In the genomic region with DNA sequence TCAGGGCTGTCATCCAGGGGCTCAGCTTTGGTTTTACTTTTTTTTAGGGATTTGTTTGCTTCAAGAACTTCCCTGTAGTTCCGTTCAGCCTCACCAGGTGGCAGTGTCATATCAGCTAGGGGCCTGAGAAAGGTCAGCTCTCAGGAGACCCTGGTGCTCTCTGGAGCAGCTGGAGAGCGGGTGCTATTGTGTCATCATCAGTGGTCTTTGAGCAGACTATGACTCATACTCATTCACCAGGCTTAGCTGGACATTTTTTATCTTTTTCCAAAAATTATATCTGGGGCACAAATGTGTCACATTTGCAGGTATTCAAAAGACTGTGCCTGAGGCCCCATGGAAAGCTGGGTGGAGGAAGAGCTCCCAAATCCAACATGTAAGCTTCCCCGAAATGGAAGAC, we compare ENCODE assay signal across 9 cellular contexts. TPM values are rescaled to one million over a fixed set of nuclear protein-coding genes. Genes with fewer than 3 reads are reported as not detected.
DNase-seq lines count a peak whose midpoint lies in the region; ATAC-seq and TF ChIP-seq lines count a peak whose summit lies in the region.
"Had no signal": no experiment of that assay in that cellular context is flagged by ENCODE, and none has a peak within 500 bp of the region (broad histone marks: within the 10 kb centered on the region; RNA-seq: fewer than 3 reads in every experiment).

No MANE protein-coding gene starts in this region.

- H2BK15ac ChIP-seq in IMR-90 (ENCODE audit: low read depth, low read length), result no peak overlapping the region
- no peak overlapping the region for H2BK15ac ChIP-seq in mesenchymal stem cell (ENCODE audit: low read depth, poor library complexity, severe bottlenecking)

- no peak overlapping the region for H2BK5ac ChIP-seq in IMR-90 (ENCODE audit: low read depth, low read length, poor library complexity, severe bottlenecking)
- H2BK5ac ChIP-seq in mesenchymal stem cell (ENCODE audit: low read depth, low read length, poor library complexity, severe bottlenecking), result peak overlapping the region; percentile 31

- dilution Hi-C loops in IMR-90 (cut with HindIII; ENCODE audit: low sequenced_read_pairs, unreplicated experiment), result no loop called here

- H3K27ac Mint-ChIP-seq in activated CD8-positive, alpha-beta memory T cell treated with anti-CD3 and anti-CD28 coated beads, Interleukin-2, amount 10 ng/mL, durations not matched to agents 7 days and 5 days, result no peak overlapping the region
- no peak overlapping the region for H3K27ac Mint-ChIP-seq in T-helper 2 cell treated with Interferon-gamma antibody and Interleukin-4, amounts not matched to agents 5 μg/mL and 100 μg/mL, for 36 hours
- H3K27ac Mint-ChIP-seq: stimulated activated naive CD8-positive, alpha-beta T cell treated with anti-CD3 and anti-CD28 coated beads, Interleukin-15, Interleukin-2, amounts not matched to agents 100 ng/mL and 50 ng/mL, for 24 hours had no signal

- H4K8ac ChIP-seq in IMR-90 (ENCODE audit: low read depth in 2 of 2, low read length in 2 of 2), result no peak overlapping the region
- H4K8ac ChIP-seq in mesenchymal stem cell (ENCODE audit: low read length), result no peak overlapping the region

- intact Hi-C loops in IMR-90 (cut with micrococcal nuclease) (loop anchor here (1.0 to 10.0 kb wide), 2 partner anchors 85 to 713 kb away; no protein-coding TSS in a partner anchor), PC-3 (cut with micrococcal nuclease) (loop anchor here (1.0 kb wide), 1 partner anchor 84 kb away; no protein-coding TSS in a partner anchor), colonic mucosa (cut with DNase I) (loop anchor here (1.0 kb wide), 1 partner anchor 84 kb away; no protein-coding TSS in a partner anchor)

- in situ Hi-C loops in IMR-90 (cut with MboI; ENCODE audit: low sequenced_read_pairs), result no loop called here

- no peak for ATAC-seq in activated CD8-positive, alpha-beta memory T cell treated with anti-CD3 and anti-CD28 coated beads, Interleukin-2, amount 10 ng/mL, durations not matched to agents 7 days and 5 days
- ATAC-seq in IMR-90 (ENCODE audit: low read depth) (peak; percentile 61), PC-3 (peak; percentile 85), GM18520 (IDR thresholded peaks at IDR 0.05; ENCODE audit: unreplicated experiment) (no peak)

- BruUV-seq in IMR-90 (replicated peaks; lab: Mats Ljungman, UMichigan) (no TSS peak), PC-3 (replicated peaks; lab: Mats Ljungman, UMichigan) (no TSS peak)

- H4K91ac ChIP-seq in IMR-90 (ENCODE audit: insufficient read depth, low read depth, low read length) (no peak overlapping the region), mesenchymal stem cell (ENCODE audit: low read length) (no peak overlapping the region)

- H3K4me3 Mint-ChIP-seq in activated CD8-positive, alpha-beta memory T cell treated with anti-CD3 and anti-CD28 coated beads, Interleukin-2, amount 10 ng/mL, durations not matched to agents 7 days and 5 days, result no peak overlapping the region
- H3K4me3 Mint-ChIP-seq in T-helper 2 cell treated with Interferon-gamma antibody and Interleukin-4, amounts not matched to agents 5 μg/mL and 100 μg/mL, for 36 hours, result no peak overlapping the region
- H3K4me3 Mint-ChIP-seq: stimulated activated naive CD8-positive, alpha-beta T cell treated with anti-CD3 and anti-CD28 coated beads, Interleukin-15, Interleukin-2, amounts not matched to agents 100 ng/mL and 50 ng/mL, for 24 hours had no signal

- no peaks in the 10 kb centered on the region for H3K9me1 ChIP-seq in IMR-90 (ENCODE audit: insufficient read depth, low read length)

- H3K56ac ChIP-seq in IMR-90 (ENCODE audit: extremely low read depth, insufficient read depth, low read length), result no peak overlapping the region

- H3K14ac ChIP-seq in IMR-90 (replicated peaks; ENCODE audit: low read depth, low read length) (no peak overlapping the region), mesenchymal stem cell (ENCODE audit: low read length in 2 of 2) (no peak overlapping the region)

- no peak for TF ChIP-seq POLR2A in IMR-90 (IDR thresholded peaks at IDR 0.05; ENCODE audit: low read depth, low read length)

- peaks cover 6% of the 10 kb centered on the region for H3K9me3 Mint-ChIP-seq in activated CD8-positive, alpha-beta memory T cell treated with anti-CD3 and anti-CD28 coated beads, Interleukin-2, amount 10 ng/mL, durations not matched to agents 7 days and 5 days (ENCODE audit: low read depth)
- H3K9me3 Mint-ChIP-seq in T-helper 2 cell treated with Interferon-gamma antibody and Interleukin-4, amounts not matched to agents 5 μg/mL and 100 μg/mL, for 36 hours, result peaks cover 32% of the 10 kb centered on the region

- H2BK120ac ChIP-seq in IMR-90 (ENCODE audit: low read depth, low read length) (no peak overlapping the region), mesenchymal stem cell (ENCODE audit: low read depth, low read length) (no peak overlapping the region)

- H3K4me1 Mint-ChIP-seq in activated CD8-positive, alpha-beta memory T cell treated with anti-CD3 and anti-CD28 coated beads, Interleukin-2, amount 10 ng/mL, durations not matched to agents 7 days and 5 days, result no peaks in the 10 kb centered on the region
- no peaks in the 10 kb centered on the region for H3K4me1 Mint-ChIP-seq in T-helper 2 cell treated with Interferon-gamma antibody and Interleukin-4, amounts not matched to agents 5 μg/mL and 100 μg/mL, for 36 hours (ENCODE audit: low read depth)

- H3K9me2 ChIP-seq in PC-3 (replicated peaks; ENCODE audit: low read length), result no peaks in the 10 kb centered on the region

- no peak overlapping the region for H3K23ac ChIP-seq in IMR-90 (ENCODE audit: low read depth, low read length)
- no peak overlapping the region for H3K23ac ChIP-seq in mesenchymal stem cell (ENCODE audit: low read length in 2 of 2)

- CTCF ChIA-PET in activated CD8-positive, alpha-beta memory T cell treated with anti-CD3 and anti-CD28 coated beads, Interleukin-2, amount 10 ng/mL, durations not matched to agents 7 days and 5 days (lab: Charles Lee), result interaction anchor here (1.2 to 1.9 kb wide), 2 partner anchors 26 to 113 kb away, joined by 3 to 7 read pairs; no protein-coding TSS in a partner anchor
- CTCF ChIA-PET in IMR-90 (lab: Yijun Ruan, JAX) (interaction anchor here (0.6 to 1.6 kb wide), 11 partner anchors 8 to 170 kb away, joined by 3 to 10 read pairs (median 4); partner anchors contain the start of gene FAHD2A), PC-3 (lab: Charles Lee) (interaction anchor here (0.8 to 2.5 kb wide), 9 partner anchors 42 to 157 kb away, joined by 3 to 28 read pairs (median 7); partner anchors contain the start of gene PROM2)

- peak; percentile 55 for TF ChIP-seq RAD21 in IMR-90 (IDR thresholded peaks at IDR 0.05; ENCODE audit: low read length)

- no peak overlapping the region for H3K4me3 ChIP-seq in IMR-90 (ENCODE audit: insufficient read depth, low read depth, low read length)
- no peak overlapping the region for H3K4me3 ChIP-seq in PC-3 (ENCODE audit: low read length)
- H3K4me3 ChIP-seq in colonic mucosa, result no peak overlapping the region
- H3K4me3 ChIP-seq in mesenchymal stem cell (ENCODE audit: insufficient read depth in 1 of 2, low read depth in 1 of 2, low read length in 2 of 2), result no peak overlapping the region

- H3K18ac ChIP-seq in IMR-90 (ENCODE audit: low read depth, low read length) (no peak overlapping the region), mesenchymal stem cell (ENCODE audit: low read depth in 1 of 2, low read length in 2 of 2) (no peak overlapping the region)

- TF ChIP-seq CTCF in IMR-90 (conservative IDR thresholded peaks at IDR 0.05; ENCODE audit: low read depth, low read length), result peak; percentile 49
- TF ChIP-seq CTCF in PC-3 (conservative IDR thresholded peaks at IDR 0.05; ENCODE audit: low read depth, low read length), result peak; percentile 96
- TF ChIP-seq CTCF in colonic mucosa (IDR thresholded peaks at IDR 0.05), result peak; percentile 71

- H3K79me1 ChIP-seq in IMR-90 (ENCODE audit: low read depth in 1 of 2, low read length in 2 of 2), result no peaks in the 10 kb centered on the region
- H3K79me1 ChIP-seq in mesenchymal stem cell (replicated peaks; ENCODE audit: low read length, poor library complexity, severe bottlenecking), result no peaks in the 10 kb centered on the region

- no peak overlapping the region for H4K5ac ChIP-seq in IMR-90 (ENCODE audit: low read depth, low read length)

- H3K36me3 Mint-ChIP-seq in activated CD8-positive, alpha-beta memory T cell treated with anti-CD3 and anti-CD28 coated beads, Interleukin-2, amount 10 ng/mL, durations not matched to agents 7 days and 5 days, result peaks cover 1% of the 10 kb centered on the region
- no peaks in the 10 kb centered on the region for H3K36me3 Mint-ChIP-seq in T-helper 2 cell treated with Interferon-gamma antibody and Interleukin-4, amounts not matched to agents 5 μg/mL and 100 μg/mL, for 36 hours (ENCODE audit: low read depth)

- H3K4ac ChIP-seq in IMR-90 (ENCODE audit: low read depth, low read length) (no peak overlapping the region), mesenchymal stem cell (ENCODE audit: low read depth in 1 of 2, low read length in 2 of 2) (no peak overlapping the region)

- no peaks in the 10 kb centered on the region; the same call in 1 of the 2 replicates for H3K9me3 ChIP-seq in IMR-90 (ENCODE audit: control insufficient read depth, insufficient read depth, low read length)
- H3K9me3 ChIP-seq in PC-3 (ENCODE audit: low read length), result no peaks in the 10 kb centered on the region
- H3K9me3 ChIP-seq in colonic mucosa, result no peaks in the 10 kb centered on the region
- H3K9me3 ChIP-seq in mesenchymal stem cell (ENCODE audit: control insufficient read depth, low read length), result peaks cover 35% of the 10 kb centered on the region

- H4K20me1 ChIP-seq in IMR-90 (ENCODE audit: insufficient read depth, low read length), result no peaks in the 10 kb centered on the region
- no peaks in the 10 kb centered on the region for H4K20me1 ChIP-seq in PC-3 (ENCODE audit: low read length)

- H3K27me3 Mint-ChIP-seq in activated CD8-positive, alpha-beta memory T cell treated with anti-CD3 and anti-CD28 coated beads, Interleukin-2, amount 10 ng/mL, durations not matched to agents 7 days and 5 days, result no peaks in the 10 kb centered on the region
- no peaks in the 10 kb centered on the region for H3K27me3 Mint-ChIP-seq in T-helper 2 cell treated with Interferon-gamma antibody and Interleukin-4, amounts not matched to agents 5 μg/mL and 100 μg/mL, for 36 hours (ENCODE audit: low read depth)
- H3K27me3 Mint-ChIP-seq: stimulated activated naive CD8-positive, alpha-beta T cell treated with anti-CD3 and anti-CD28 coated beads, Interleukin-15, Interleukin-2, amounts not matched to agents 100 ng/mL and 50 ng/mL, for 24 hours had no signal

- H3K4me1 ChIP-seq in IMR-90 (ENCODE audit: control insufficient read depth, insufficient read depth, low read length) (no peaks in the 10 kb centered on the region), PC-3 (ENCODE audit: insufficient read depth, low read length) (peaks cover 10% of the 10 kb centered on the region), colonic mucosa (no peaks in the 10 kb centered on the region), mesenchymal stem cell (ENCODE audit: control insufficient read depth, insufficient read depth, low read depth, low read length) (no peaks in the 10 kb centered on the region)

- H2BK20ac ChIP-seq in IMR-90 (ENCODE audit: low read depth, low read length), result no peak overlapping the region

- no peak overlapping the region for H2AK9ac ChIP-seq in IMR-90 (replicated peaks; ENCODE audit: low read depth, low read length, poor library complexity)

- no peak overlapping the region for H2BK12ac ChIP-seq in mesenchymal stem cell (ENCODE audit: low read length in 2 of 2)

- H3K36me3 ChIP-seq in IMR-90 (ENCODE audit: control insufficient read depth, insufficient read depth, low read length) (no peaks in the 10 kb centered on the region), PC-3 (ENCODE audit: low read depth, low read length) (no peaks in the 10 kb centered on the region), colonic mucosa (no peaks in the 10 kb centered on the region), mesenchymal stem cell (ENCODE audit: control insufficient read depth in 1 of 2, insufficient read depth in 2 of 2, low read depth in 1 of 2, low read length in 2 of 2) (no peaks in the 10 kb centered on the region)

- no peaks in the 10 kb centered on the region for H3K79me2 ChIP-seq in PC-3 (ENCODE audit: low read length)

- H2AFZ ChIP-seq in IMR-90 (replicated peaks; ENCODE audit: low read length, poor library complexity) (no peak overlapping the region), PC-3 (ENCODE audit: low read length) (no peak overlapping the region), mesenchymal stem cell (ENCODE audit: low read depth, low read length) (no peak overlapping the region)

- peak; percentile 44 for DNase-seq in activated CD8-positive, alpha-beta memory T cell treated with anti-CD3 and anti-CD28 coated beads, Interleukin-2, amount 10 ng/mL, durations not matched to agents 7 days and 5 days
- DNase-seq in activated CD8-positive, alpha-beta memory T cell treated with anti-CD3 and anti-CD28 coated beads for 24 hours, result no peak
- DNase-seq in IMR-90 (peak; percentile 55), PC-3 (peak; percentile 93), colonic mucosa (peak; percentile 74), mesenchymal stem cell (no peak)
- DNase-seq in T-helper 2 cell treated with Interferon-gamma antibody and Interleukin-4, amounts not matched to agents 5 μg/mL and 100 μg/mL, for 36 hours (ENCODE audit: low spot score), result no peak

- no peak overlapping the region for H2AK5ac ChIP-seq in IMR-90 (ENCODE audit: low read depth, low read length)
- no peak overlapping the region for H2AK5ac ChIP-seq in mesenchymal stem cell (ENCODE audit: low read length, severe bottlenecking)

- H3K9ac ChIP-seq in IMR-90 (ENCODE audit: low read depth, low read length) (no peak overlapping the region), PC-3 (ENCODE audit: low read length) (no peak overlapping the region), colonic mucosa (ENCODE audit: low read depth in 2 of 2, low read length in 2 of 2) (no peak overlapping the region), mesenchymal stem cell (ENCODE audit: low read length) (no peak overlapping the region)

- H3K4me2 ChIP-seq in IMR-90 (ENCODE audit: low read depth, low read length) (no peak overlapping the region), PC-3 (ENCODE audit: low read length) (peak overlapping the region; percentile 11; the same call in 1 of the 2 replicates), mesenchymal stem cell (ENCODE audit: low read length, poor library complexity, severe bottlenecking) (no peak overlapping the region)

- POLR2A ChIA-PET in IMR-90 (lab: Charles Lee; ENCODE audit: unreplicated experiment) (no interaction called here), PC-3 (lab: Charles Lee; ENCODE audit: unreplicated experiment) (interaction anchor here (0.6 kb wide), 1 partner anchor 170 kb away, joined by 3 read pairs; no protein-coding TSS in a partner anchor)

- WGBS in IMR-90 (ENCODE audit: extremely low coverage in 2 of 2, insufficient read length in 1 of 2), 2 experiments, result no CpG with 5 or more reads among the region's 3 CpGs
- 53% methylated on average over 3 of the region's 3 CpGs for WGBS in mesenchymal stem cell

- no peak overlapping the region for H3K27ac ChIP-seq in IMR-90 (ENCODE audit: insufficient read depth, low read length)
- no peak overlapping the region for H3K27ac ChIP-seq in PC-3 (ENCODE audit: low read length)
- H3K27ac ChIP-seq in colonic mucosa, result no peak overlapping the region
- H3K27ac ChIP-seq in mesenchymal stem cell (ENCODE audit: low read length, poor library complexity, severe bottlenecking), result peak overlapping the region; percentile 35

- no peaks in the 10 kb centered on the region for H3F3A ChIP-seq in PC-3 (ENCODE audit: low read length, unreplicated experiment)

- H3K27me3 ChIP-seq in IMR-90 (ENCODE audit: control insufficient read depth, insufficient read depth, low read length) (no peaks in the 10 kb centered on the region), PC-3 (ENCODE audit: low read length) (no peaks in the 10 kb centered on the region), colonic mucosa (no peaks in the 10 kb centered on the region), mesenchymal stem cell (ENCODE audit: control insufficient read depth in 1 of 2, insufficient read depth in 1 of 2, low read length in 2 of 2) (no peaks in the 10 kb centered on the region)

RNA-seq across cellular contexts. Expression of gene ZNF892, which starts 24.4 kb away (rescaled TPM):
- total RNA-seq in activated CD8-positive, alpha-beta memory T cell treated with anti-CD3 and anti-CD28 coated beads, Interleukin-2, amount 10 ng/mL, durations not matched to agents 7 days and 5 days, result 1 to 10 TPM; 3.5 to 3.9 TPM
- 2.2 and 2.7 TPM in 2 replicates for total RNA-seq in IMR-90 (2012; rRNA removed)
- polyA plus RNA-seq in IMR-90 (2012; rRNA removed), result 0.46 and 0.49 TPM in 2 replicates
- 0.33 and 1.6 TPM in 2 replicates for polyA plus RNA-seq in IMR-90 (2012; cell fraction: cytosol; rRNA removed)
- polyA plus RNA-seq in IMR-90 (2012; cell fraction: nucleus; rRNA removed; ENCODE audit: low replicate concordance), result 0.22 and 0.57 TPM in 2 replicates
- not detected in 2 replicates for total RNA-seq in PC-3 (2014; rRNA removed)
- 1 to 10 TPM; 2.2 to 2.6 TPM for total RNA-seq in colonic mucosa
- polyA plus RNA-seq in mesenchymal stem cell (2013, experiment 1 of 2), result 0.75 TPM
- 0.79 TPM for polyA plus RNA-seq in mesenchymal stem cell (2013, experiment 2 of 2)

RNA-seq across cellular contexts. Expression of gene PROM2, which starts 42.5 kb away (rescaled TPM):
- under 1 TPM in 1 of 2 experiments, not detected in 1; 0.82 TPM for total RNA-seq in activated CD8-positive, alpha-beta memory T cell treated with anti-CD3 and anti-CD28 coated beads, Interleukin-2, amount 10 ng/mL, durations not matched to agents 7 days and 5 days
- total RNA-seq in IMR-90 (2012; rRNA removed) (not detected in 2 replicates), PC-3 (2014; rRNA removed) (64.2 and 77.8 TPM in 2 replicates), colonic mucosa (10 to 100 TPM; 27.4 to 63.4 TPM)
- polyA plus RNA-seq in IMR-90 (2012; rRNA removed), result 0.26 and 0.65 TPM in 2 replicates
- polyA plus RNA-seq in IMR-90 (2012; cell fraction: cytosol; rRNA removed), result 0.01 and 0.21 TPM in 2 replicates
- polyA plus RNA-seq in IMR-90 (2012; cell fraction: nucleus; rRNA removed; ENCODE audit: low replicate concordance), result 2.3 and 4.0 TPM in 2 replicates
- polyA plus RNA-seq in mesenchymal stem cell (2013, experiment 1 of 2), result 0.18 TPM
- 0.05 TPM for polyA plus RNA-seq in mesenchymal stem cell (2013, experiment 2 of 2)

Comparison
In these comparisons a context has a peak if more than half of its experiments do, and no peak if none do; other contexts are left out.
1. DNase-seq: peak in activated CD8-positive, alpha-beta memory T cell treated with anti-CD3 and anti-CD28 coated beads, Interleukin-2, amount 10 ng/mL, durations not matched to agents 7 days and 5 days (single experiment), IMR-90 (single experiment), PC-3 (single experiment) and colonic mucosa (single experiment); none in activated CD8-positive, alpha-beta memory T cell treated with anti-CD3 and anti-CD28 coated beads for 24 hours (single experiment), mesenchymal stem cell (single experiment) and T-helper 2 cell treated with Interferon-gamma antibody and Interleukin-4, amounts not matched to agents 5 μg/mL and 100 μg/mL, for 36 hours (single experiment).
2. ATAC-seq: peak in IMR-90 (single experiment) and PC-3 (single experiment); none in activated CD8-positive, alpha-beta memory T cell treated with anti-CD3 and anti-CD28 coated beads, Interleukin-2, amount 10 ng/mL, durations not matched to agents 7 days and 5 days (single experiment) and GM18520 (single experiment).
3. RNA of gene PROM2, which starts 42.5 kb away (total RNA-seq): 64.2 to 77.8 TPM in PC-3 and 27.4 to 63.4 TPM in colonic mucosa; 0.82 TPM in activated CD8-positive, alpha-beta memory T cell treated with anti-CD3 and anti-CD28 coated beads, Interleukin-2, amount 10 ng/mL, durations not matched to agents 7 days and 5 days and not detected in IMR-90; every median in the first group is over 10 times any median in the second.
4. Peak in every context shown above with its lines, with median percentiles within 50 percentile points of each other: CTCF ChIP-seq.